4 cellular contexts compared by ENCODE assay signal in the genomic region with DNA sequence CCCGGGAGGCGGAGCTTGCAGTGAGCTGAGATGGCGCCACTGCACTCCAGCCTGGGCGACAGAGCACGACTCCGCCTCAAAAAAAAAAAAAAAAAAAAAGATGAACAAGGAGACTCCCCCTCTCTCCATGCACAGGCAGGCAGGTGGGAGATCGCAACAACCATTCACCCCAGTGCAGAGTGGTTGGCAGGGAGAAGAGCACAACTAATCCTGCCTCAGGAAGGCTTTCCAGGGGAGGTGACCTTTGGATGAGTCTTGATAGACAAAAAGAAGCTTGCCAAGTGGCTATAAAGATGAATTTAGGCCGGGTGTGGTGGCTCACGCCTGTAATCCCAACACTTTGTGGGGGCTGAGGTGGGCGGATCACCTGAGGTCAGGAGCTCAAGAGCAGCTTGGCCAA. TPM values are rescaled to one million over a fixed set of nuclear protein-coding genes. Genes with fewer than 3 reads are reported as not detected.
"Had no signal": no experiment of that assay in that cellular context is flagged by ENCODE, and none has a peak within 500 bp of the region (broad histone marks: within the 10 kb centered on the region; RNA-seq: fewer than 3 reads in every experiment).

No MANE protein-coding gene starts in this region.

- ATAC-seq: GM12878 had no signal

- H3K4me3 ChIP-seq: GM12878 had no signal

- DNase-seq: GDM1, GF-D8 had no signal

RNA-seq across cellular contexts. Expression of a gene that starts 30.0 kb away (rescaled TPM):
- total RNA-seq: G401, GM12878 had no signal
